2 cellular contexts compared by ENCODE assay signal in the genomic region with DNA sequence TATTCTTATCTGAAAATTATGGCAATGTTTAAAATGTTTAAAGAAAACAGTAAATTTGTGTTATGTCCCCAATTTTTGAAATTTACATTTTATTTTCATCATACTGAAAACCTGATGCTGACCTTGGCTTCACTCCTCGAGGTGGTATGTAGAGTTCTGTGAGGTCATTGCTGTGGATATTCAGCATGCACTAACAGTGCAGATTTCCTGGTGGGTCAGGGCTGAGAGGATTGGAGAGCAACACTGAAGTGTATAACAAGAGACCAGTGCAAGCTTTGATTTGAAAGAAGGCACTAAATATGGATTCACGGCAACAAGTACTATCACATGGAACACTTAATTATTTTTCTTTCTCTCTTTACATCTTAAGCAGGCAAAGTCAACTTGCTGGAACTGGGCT.
TF ChIP-seq lines count a peak whose summit lies in the region.

No MANE protein-coding gene starts in this region.

TF ChIP-seq in SK-N-SH treated with all-trans-retinoic acid at 6 μM for 48 hours, 23 proteins besides CTCF, POLR2A, EP300 and RAD21 (continued from another document):
- TF ChIP-seq, protein P1, sequence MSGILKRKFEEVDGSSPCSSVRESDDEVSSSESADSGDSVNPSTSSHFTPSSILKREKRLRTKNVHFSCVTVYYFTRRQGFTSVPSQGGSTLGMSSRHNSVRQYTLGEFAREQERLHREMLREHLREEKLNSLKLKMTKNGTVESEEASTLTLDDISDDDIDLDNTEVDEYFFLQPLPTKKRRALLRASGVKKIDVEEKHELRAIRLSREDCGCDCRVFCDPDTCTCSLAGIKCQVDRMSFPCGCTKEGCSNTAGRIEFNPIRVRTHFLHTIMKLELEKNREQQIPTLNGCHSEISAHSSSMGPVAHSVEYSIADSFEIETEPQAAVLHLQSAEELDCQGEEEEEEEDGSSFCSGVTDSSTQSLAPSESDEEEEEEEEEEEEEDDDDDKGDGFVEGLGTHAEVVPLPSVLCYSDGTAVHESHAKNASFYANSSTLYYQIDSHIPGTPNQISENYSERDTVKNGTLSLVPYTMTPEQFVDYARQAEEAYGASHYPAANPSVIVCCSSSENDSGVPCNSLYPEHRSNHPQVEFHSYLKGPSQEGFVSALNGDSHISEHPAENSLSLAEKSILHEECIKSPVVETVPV (CRISPR knock-in tag; IDR thresholded peaks at IDR 0.05): no peak
- TF ChIP-seq PPARA (CRISPR knock-in tag; IDR thresholded peaks at IDR 0.05; ENCODE audit: borderline replicate concordance): no peak
- TF ChIP-seq ESRRG (CRISPR knock-in tag; IDR thresholded peaks at IDR 0.05): no peak
- no peak for TF ChIP-seq ZC3H10 (CRISPR knock-in tag; IDR thresholded peaks at IDR 0.05)
- TF ChIP-seq, protein P2, sequence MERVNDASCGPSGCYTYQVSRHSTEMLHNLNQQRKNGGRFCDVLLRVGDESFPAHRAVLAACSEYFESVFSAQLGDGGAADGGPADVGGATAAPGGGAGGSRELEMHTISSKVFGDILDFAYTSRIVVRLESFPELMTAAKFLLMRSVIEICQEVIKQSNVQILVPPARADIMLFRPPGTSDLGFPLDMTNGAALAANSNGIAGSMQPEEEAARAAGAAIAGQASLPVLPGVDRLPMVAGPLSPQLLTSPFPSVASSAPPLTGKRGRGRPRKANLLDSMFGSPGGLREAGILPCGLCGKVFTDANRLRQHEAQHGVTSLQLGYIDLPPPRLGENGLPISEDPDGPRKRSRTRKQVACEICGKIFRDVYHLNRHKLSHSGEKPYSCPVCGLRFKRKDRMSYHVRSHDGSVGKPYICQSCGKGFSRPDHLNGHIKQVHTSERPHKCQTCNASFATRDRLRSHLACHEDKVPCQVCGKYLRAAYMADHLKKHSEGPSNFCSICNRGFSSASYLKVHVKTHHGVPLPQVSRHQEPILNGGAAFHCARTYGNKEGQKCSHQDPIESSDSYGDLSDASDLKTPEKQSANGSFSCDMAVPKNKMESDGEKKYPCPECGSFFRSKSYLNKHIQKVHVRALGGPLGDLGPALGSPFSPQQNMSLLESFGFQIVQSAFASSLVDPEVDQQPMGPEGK (CRISPR knock-in tag; IDR thresholded peaks at IDR 0.05; ENCODE audit: borderline replicate concordance): no peak
- TF ChIP-seq ZFP30 (CRISPR knock-in tag; IDR thresholded peaks at IDR 0.05): no peak
- TF ChIP-seq TCF4 (CRISPR knock-in tag; IDR thresholded peaks at IDR 0.05; ENCODE audit: borderline replicate concordance): no peak
- no peak for TF ChIP-seq TOX (CRISPR knock-in tag; IDR thresholded peaks at IDR 0.05; ENCODE audit: borderline replicate concordance)
- TF ChIP-seq OSR1 (CRISPR knock-in tag; IDR thresholded peaks at IDR 0.05): no peak
- TF ChIP-seq BACH2 (CRISPR knock-in tag; IDR thresholded peaks at IDR 0.05; ENCODE audit: borderline replicate concordance): no peak
- TF ChIP-seq GLIS3 (CRISPR knock-in tag; IDR thresholded peaks at IDR 0.05): no peak
- TF ChIP-seq ARNTL (CRISPR knock-in tag; IDR thresholded peaks at IDR 0.05; ENCODE audit: borderline replicate concordance, low read depth): no peak
- no peak for TF ChIP-seq CSDC2 (CRISPR knock-in tag; IDR thresholded peaks at IDR 0.05)
- TF ChIP-seq ISL1 (CRISPR knock-in tag; IDR thresholded peaks at IDR 0.05): no peak
TF ChIP-seq in SK-N-SH treated with all-trans-retinoic acid at 6 μM for 48 hours: peak in this region for 0.

TF ChIP-seq in SK-N-SH, 30 proteins besides CTCF, POLR2A, EP300 and RAD21 (continued from another document):
- TF ChIP-seq, protein P3, sequence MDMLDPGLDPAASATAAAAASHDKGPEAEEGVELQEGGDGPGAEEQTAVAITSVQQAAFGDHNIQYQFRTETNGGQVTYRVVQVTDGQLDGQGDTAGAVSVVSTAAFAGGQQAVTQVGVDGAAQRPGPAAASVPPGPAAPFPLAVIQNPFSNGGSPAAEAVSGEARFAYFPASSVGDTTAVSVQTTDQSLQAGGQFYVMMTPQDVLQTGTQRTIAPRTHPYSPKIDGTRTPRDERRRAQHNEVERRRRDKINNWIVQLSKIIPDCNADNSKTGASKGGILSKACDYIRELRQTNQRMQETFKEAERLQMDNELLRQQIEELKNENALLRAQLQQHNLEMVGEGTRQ (IDR thresholded peaks at IDR 0.05; ENCODE audit: borderline replicate concordance, low read depth, low read length): no peak
- no peak for TF ChIP-seq SIN3A (IDR thresholded peaks at IDR 0.05; ENCODE audit: borderline replicate concordance, low read depth, low read length)
- TF ChIP-seq, protein P4, sequence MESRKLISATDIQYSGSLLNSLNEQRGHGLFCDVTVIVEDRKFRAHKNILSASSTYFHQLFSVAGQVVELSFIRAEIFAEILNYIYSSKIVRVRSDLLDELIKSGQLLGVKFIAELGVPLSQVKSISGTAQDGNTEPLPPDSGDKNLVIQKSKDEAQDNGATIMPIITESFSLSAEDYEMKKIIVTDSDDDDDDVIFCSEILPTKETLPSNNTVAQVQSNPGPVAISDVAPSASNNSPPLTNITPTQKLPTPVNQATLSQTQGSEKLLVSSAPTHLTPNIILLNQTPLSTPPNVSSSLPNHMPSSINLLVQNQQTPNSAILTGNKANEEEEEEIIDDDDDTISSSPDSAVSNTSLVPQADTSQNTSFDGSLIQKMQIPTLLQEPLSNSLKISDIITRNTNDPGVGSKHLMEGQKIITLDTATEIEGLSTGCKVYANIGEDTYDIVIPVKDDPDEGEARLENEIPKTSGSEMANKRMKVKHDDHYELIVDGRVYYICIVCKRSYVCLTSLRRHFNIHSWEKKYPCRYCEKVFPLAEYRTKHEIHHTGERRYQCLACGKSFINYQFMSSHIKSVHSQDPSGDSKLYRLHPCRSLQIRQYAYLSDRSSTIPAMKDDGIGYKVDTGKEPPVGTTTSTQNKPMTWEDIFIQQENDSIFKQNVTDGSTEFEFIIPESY (IDR thresholded peaks at IDR 0.05; ENCODE audit: borderline replicate concordance, low read depth): no peak
- no peak for TF ChIP-seq POLR2AphosphoS5 (IDR thresholded peaks at IDR 0.05; ENCODE audit: low read depth, low read length)
- no peak for TF ChIP-seq NRF1 (IDR thresholded peaks at IDR 0.05; ENCODE audit: low read depth, low read length)
- no peak for TF ChIP-seq CHD2 (IDR thresholded peaks at IDR 0.05; ENCODE audit: low read length, partially characterized antibody)
- no peak for TF ChIP-seq FOSL2 (IDR thresholded peaks at IDR 0.05; ENCODE audit: borderline replicate concordance, low read depth)
- no peak for TF ChIP-seq ELF1 (IDR thresholded peaks at IDR 0.05)
- no peak for TF ChIP-seq NFIC (IDR thresholded peaks at IDR 0.05; ENCODE audit: borderline replicate concordance)
- TF ChIP-seq TCF12 (IDR thresholded peaks at IDR 0.05): no peak
